In genomic region chr17:15998031-15998574, GRCh38 we compare ENCODE assay signal across 8 cellular contexts. TPM values are rescaled to one million over a fixed set of nuclear protein-coding genes. Genes with fewer than 3 reads are reported as not detected.
A peak's percentile ranks its signal among the peaks of the same experiment; 100 is the strongest.
DNase-seq lines count a peak whose midpoint lies in the region; ATAC-seq and TF ChIP-seq lines count a peak whose summit lies in the region.

No MANE protein-coding gene starts in this region.

- no peak for DNase-seq in activated naive CD4-positive, alpha-beta T cell treated with anti-CD3 and anti-CD28 coated beads, Interleukin-2, amount 10 ng/mL, durations not matched to agents 7 days and 5 days
- no peak for DNase-seq in activated naive CD4-positive, alpha-beta T cell treated with anti-CD3 and anti-CD28 coated beads for 36 hours
- DNase-seq in immature natural killer cell (no peak), type B pancreatic cell (ENCODE audit: extremely low spot score, unreplicated experiment) (no peak), BE2C (no peak), DMS53 (lab: John Stamatoyannopoulos, UW) (no peak)

- intact Hi-C loops in activated naive CD4-positive, alpha-beta T cell treated with anti-CD3 and anti-CD28 coated beads for 36 hours (cut with micrococcal nuclease) = loop anchor here (1.0 to 5.0 kb wide), 6 partner anchors 53 to 737 kb away; partner anchors contain the start of genes ADORA2B and ZNF286A

- no peaks in the 10 kb centered on the region for H3K4me1 ChIP-seq in BE2C

- H3K27me3 Mint-ChIP-seq in activated naive CD4-positive, alpha-beta T cell treated with anti-CD3 and anti-CD28 coated beads, Interleukin-2, amount 10 ng/mL, durations not matched to agents 7 days and 5 days = no peaks in the 10 kb centered on the region
- no peaks in the 10 kb centered on the region for H3K27me3 Mint-ChIP-seq in activated naive CD4-positive, alpha-beta T cell treated with anti-CD3 and anti-CD28 coated beads for 36 hours (ENCODE audit: low read depth)
- H3K27me3 Mint-ChIP-seq in immature natural killer cell (ENCODE audit: low read depth in 3 of 3) = peaks cover 2 to 16% (median 5%) of the 10 kb centered on the region in 3 donors
- no peaks in the 10 kb centered on the region for H3K27me3 Mint-ChIP-seq in type B pancreatic cell

- H3K36me3 Mint-ChIP-seq in activated naive CD4-positive, alpha-beta T cell treated with anti-CD3 and anti-CD28 coated beads, Interleukin-2, amount 10 ng/mL, durations not matched to agents 7 days and 5 days = peaks cover 26% of the 10 kb centered on the region
- H3K36me3 Mint-ChIP-seq in activated naive CD4-positive, alpha-beta T cell treated with anti-CD3 and anti-CD28 coated beads for 36 hours (ENCODE audit: low read depth) = peaks cover 23% of the 10 kb centered on the region
- H3K36me3 Mint-ChIP-seq in immature natural killer cell (peaks cover 0 to 16% (median 0%) of the 10 kb centered on the region in 3 donors), type B pancreatic cell (peaks cover 23% of the 10 kb centered on the region)

- peak overlapping the region; percentile 97 for H3K27ac Mint-ChIP-seq in activated naive CD4-positive, alpha-beta T cell treated with anti-CD3 and anti-CD28 coated beads, Interleukin-2, amount 10 ng/mL, durations not matched to agents 7 days and 5 days
- no peak overlapping the region for H3K27ac Mint-ChIP-seq in activated naive CD4-positive, alpha-beta T cell treated with anti-CD3 and anti-CD28 coated beads for 36 hours
- H3K27ac Mint-ChIP-seq in immature natural killer cell (peak overlapping the region; percentile 97 to 99 (median 98)), type B pancreatic cell (peak overlapping the region; percentile 99)

- no peaks in the 10 kb centered on the region for H3K9me3 Mint-ChIP-seq in activated naive CD4-positive, alpha-beta T cell treated with anti-CD3 and anti-CD28 coated beads, Interleukin-2, amount 10 ng/mL, durations not matched to agents 7 days and 5 days
- no peaks in the 10 kb centered on the region for H3K9me3 Mint-ChIP-seq in activated naive CD4-positive, alpha-beta T cell treated with anti-CD3 and anti-CD28 coated beads for 36 hours
- H3K9me3 Mint-ChIP-seq in immature natural killer cell = no peaks in the 10 kb centered on the region
- no peaks in the 10 kb centered on the region for H3K9me3 Mint-ChIP-seq in type B pancreatic cell

- H3K4me1 Mint-ChIP-seq in activated naive CD4-positive, alpha-beta T cell treated with anti-CD3 and anti-CD28 coated beads, Interleukin-2, amount 10 ng/mL, durations not matched to agents 7 days and 5 days = peaks cover 35% of the 10 kb centered on the region
- peaks cover 23% of the 10 kb centered on the region for H3K4me1 Mint-ChIP-seq in activated naive CD4-positive, alpha-beta T cell treated with anti-CD3 and anti-CD28 coated beads for 36 hours (ENCODE audit: low read depth)
- peaks cover 33 to 35% of the 10 kb centered on the region in 2 donors for H3K4me1 Mint-ChIP-seq in immature natural killer cell
- peaks cover 12% of the 10 kb centered on the region for H3K4me1 Mint-ChIP-seq in type B pancreatic cell (ENCODE audit: unreplicated experiment)

- H3K4me3 ChIP-seq in BE2C (ENCODE audit: low read depth, low read length) = no peak overlapping the region; the same call in 1 of the 2 replicates

- H3K4me3 Mint-ChIP-seq in activated naive CD4-positive, alpha-beta T cell treated with anti-CD3 and anti-CD28 coated beads, Interleukin-2, amount 10 ng/mL, durations not matched to agents 7 days and 5 days = peak overlapping the region; percentile 87
- no peak overlapping the region for H3K4me3 Mint-ChIP-seq in activated naive CD4-positive, alpha-beta T cell treated with anti-CD3 and anti-CD28 coated beads for 36 hours
- peak overlapping the region in 4 of 5 donors; percentile 92 to 97 (median 96) for H3K4me3 Mint-ChIP-seq in immature natural killer cell
- peak overlapping the region; percentile 97 for H3K4me3 Mint-ChIP-seq in type B pancreatic cell

- H3K36me3 ChIP-seq in BE2C = peaks cover 19% of the 10 kb centered on the region

- ATAC-seq in HG02798 (IDR thresholded peaks at IDR 0.05; ENCODE audit: poor library complexity, unreplicated experiment) = no peak

- no peak for TF ChIP-seq CTCF in VCaP (conservative IDR thresholded peaks at IDR 0.05)
- no peak for TF ChIP-seq CTCF in type B pancreatic cell (conservative IDR thresholded peaks at IDR 0.05)
- no peak for TF ChIP-seq CTCF in BE2C (IDR thresholded peaks at IDR 0.05; ENCODE audit: low read depth, low read length)

- CTCF ChIA-PET in activated naive CD4-positive, alpha-beta T cell treated with anti-CD3 and anti-CD28 coated beads, Interleukin-2, amount 10 ng/mL, durations not matched to agents 7 days and 5 days (lab: Charles Lee) = interaction anchor here (0.9 to 4.3 kb wide), 5 partner anchors 39 to 169 kb away, joined by 3 to 19 read pairs (median 6); partner anchors contain the start of gene ADORA2B
- CTCF ChIA-PET in activated naive CD4-positive, alpha-beta T cell treated with anti-CD3 and anti-CD28 coated beads for 36 hours (lab: Charles Lee) = interaction anchor here (0.6 to 3.7 kb wide), 5 partner anchors 14 to 68 kb away, joined by 3 to 26 read pairs (median 9); partner anchors contain the start of gene ADORA2B

- H3K27ac ChIP-seq in VCaP = peak overlapping the region; percentile 92

- H3K27me3 ChIP-seq in BE2C = no peaks in the 10 kb centered on the region

- no peaks in the 10 kb centered on the region for H3K9me3 ChIP-seq in BE2C

RNA-seq across cellular contexts. Expression of gene ZSWIM7, which starts 1.4 kb away (rescaled TPM):
- total RNA-seq in activated naive CD4-positive, alpha-beta T cell treated with anti-CD3 and anti-CD28 coated beads for 36 hours = 10 to 100 TPM in 1 of 2 experiments, 1 to 10 TPM in 1; 8.3 to 10.8 TPM
- 10 to 100 TPM; 47.0 to 67.8 (median 67.6) TPM for polyA plus RNA-seq in immature natural killer cell
- 20.7 and 26.4 TPM in 2 replicates for total RNA-seq in type B pancreatic cell (ENCODE audit: low replicate concordance)
- polyA plus RNA-seq in BE2C (2012; ENCODE audit: insufficient read depth, insufficient read length, low read depth) = 39.6 TPM

RNA-seq across cellular contexts. Expression of gene TTC19, which starts 1.5 kb away (rescaled TPM):
- total RNA-seq in activated naive CD4-positive, alpha-beta T cell treated with anti-CD3 and anti-CD28 coated beads for 36 hours = 10 to 100 TPM; 18.8 to 20.8 TPM
- polyA plus RNA-seq in immature natural killer cell = 10 to 100 TPM; 37.1 to 64.6 (median 38.1) TPM
- total RNA-seq in type B pancreatic cell (ENCODE audit: low replicate concordance) = 43.3 and 46.3 TPM in 2 replicates
- 31.8 TPM for polyA plus RNA-seq in BE2C (2012; ENCODE audit: insufficient read depth, insufficient read length, low read depth)

RNA-seq across cellular contexts. Expression of gene ADORA2B, which starts 53.2 kb away (rescaled TPM):
- under 1 TPM in 1 of 2 experiments, not detected in 1; 0.12 TPM for total RNA-seq in activated naive CD4-positive, alpha-beta T cell treated with anti-CD3 and anti-CD28 coated beads for 36 hours
- 1 to 10 TPM in 2 of 3 donors, under 1 TPM in 1; 0.96 to 1.6 (median 1.3) TPM for polyA plus RNA-seq in immature natural killer cell
- 2.0 and 4.0 TPM in 2 replicates for total RNA-seq in type B pancreatic cell (ENCODE audit: low replicate concordance)
- polyA plus RNA-seq in BE2C (2012; ENCODE audit: insufficient read depth, insufficient read length, low read depth) = 1.2 TPM
